Comparison of ENCODE assay signal across 2 cellular contexts in the genomic region with DNA sequence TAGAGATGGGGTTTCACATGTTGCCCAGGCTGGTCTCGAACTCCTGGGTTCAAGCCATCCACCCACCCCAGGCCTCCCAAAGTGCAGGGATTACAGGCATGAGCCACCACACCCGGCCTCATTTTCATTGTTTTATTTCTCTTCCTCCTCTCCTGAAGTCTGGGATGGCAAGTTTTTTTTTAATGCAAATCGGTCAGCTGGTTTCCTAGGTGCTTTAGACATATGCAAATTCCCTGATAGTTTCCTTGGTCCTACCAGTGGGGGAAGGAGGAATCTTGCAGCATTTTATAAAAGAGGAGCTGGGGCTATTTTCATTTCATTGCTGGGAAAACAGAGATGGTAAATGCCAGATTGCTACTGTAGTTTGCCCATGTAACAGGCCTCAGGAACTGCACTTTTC.
TF ChIP-seq lines count a peak whose summit lies in the region.

No MANE protein-coding gene starts in this region.

TF ChIP-seq in GM23338, 12 proteins besides CTCF, POLR2A, EP300 and RAD21 (continued from another document):
- TF ChIP-seq, protein P1, sequence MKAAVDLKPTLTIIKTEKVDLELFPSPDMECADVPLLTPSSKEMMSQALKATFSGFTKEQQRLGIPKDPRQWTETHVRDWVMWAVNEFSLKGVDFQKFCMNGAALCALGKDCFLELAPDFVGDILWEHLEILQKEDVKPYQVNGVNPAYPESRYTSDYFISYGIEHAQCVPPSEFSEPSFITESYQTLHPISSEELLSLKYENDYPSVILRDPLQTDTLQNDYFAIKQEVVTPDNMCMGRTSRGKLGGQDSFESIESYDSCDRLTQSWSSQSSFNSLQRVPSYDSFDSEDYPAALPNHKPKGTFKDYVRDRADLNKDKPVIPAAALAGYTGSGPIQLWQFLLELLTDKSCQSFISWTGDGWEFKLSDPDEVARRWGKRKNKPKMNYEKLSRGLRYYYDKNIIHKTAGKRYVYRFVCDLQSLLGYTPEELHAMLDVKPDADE (IDR thresholded peaks at IDR 0.05) = no peak
- TF ChIP-seq CREB1 (CRISPR knock-in tag; IDR thresholded peaks at IDR 0.05; ENCODE audit: low read depth) = no peak
- TF ChIP-seq ZNF114 (CRISPR knock-in tag; IDR thresholded peaks at IDR 0.05) = no peak
- TF ChIP-seq, protein P2, sequence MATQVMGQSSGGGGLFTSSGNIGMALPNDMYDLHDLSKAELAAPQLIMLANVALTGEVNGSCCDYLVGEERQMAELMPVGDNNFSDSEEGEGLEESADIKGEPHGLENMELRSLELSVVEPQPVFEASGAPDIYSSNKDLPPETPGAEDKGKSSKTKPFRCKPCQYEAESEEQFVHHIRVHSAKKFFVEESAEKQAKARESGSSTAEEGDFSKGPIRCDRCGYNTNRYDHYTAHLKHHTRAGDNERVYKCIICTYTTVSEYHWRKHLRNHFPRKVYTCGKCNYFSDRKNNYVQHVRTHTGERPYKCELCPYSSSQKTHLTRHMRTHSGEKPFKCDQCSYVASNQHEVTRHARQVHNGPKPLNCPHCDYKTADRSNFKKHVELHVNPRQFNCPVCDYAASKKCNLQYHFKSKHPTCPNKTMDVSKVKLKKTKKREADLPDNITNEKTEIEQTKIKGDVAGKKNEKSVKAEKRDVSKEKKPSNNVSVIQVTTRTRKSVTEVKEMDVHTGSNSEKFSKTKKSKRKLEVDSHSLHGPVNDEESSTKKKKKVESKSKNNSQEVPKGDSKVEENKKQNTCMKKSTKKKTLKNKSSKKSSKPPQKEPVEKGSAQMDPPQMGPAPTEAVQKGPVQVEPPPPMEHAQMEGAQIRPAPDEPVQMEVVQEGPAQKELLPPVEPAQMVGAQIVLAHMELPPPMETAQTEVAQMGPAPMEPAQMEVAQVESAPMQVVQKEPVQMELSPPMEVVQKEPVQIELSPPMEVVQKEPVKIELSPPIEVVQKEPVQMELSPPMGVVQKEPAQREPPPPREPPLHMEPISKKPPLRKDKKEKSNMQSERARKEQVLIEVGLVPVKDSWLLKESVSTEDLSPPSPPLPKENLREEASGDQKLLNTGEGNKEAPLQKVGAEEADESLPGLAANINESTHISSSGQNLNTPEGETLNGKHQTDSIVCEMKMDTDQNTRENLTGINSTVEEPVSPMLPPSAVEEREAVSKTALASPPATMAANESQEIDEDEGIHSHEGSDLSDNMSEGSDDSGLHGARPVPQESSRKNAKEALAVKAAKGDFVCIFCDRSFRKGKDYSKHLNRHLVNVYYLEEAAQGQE (IDR thresholded peaks at IDR 0.05; ENCODE audit: unreplicated experiment) = no peak
- TF ChIP-seq STAT1 (IDR thresholded peaks at IDR 0.05; ENCODE audit: unreplicated experiment) = no peak
- TF ChIP-seq EZH2 (IDR thresholded peaks at IDR 0.05; ENCODE audit: low read depth, unreplicated experiment) = no peak
- no peak for TF ChIP-seq EZH2phosphoT487 (IDR thresholded peaks at IDR 0.05; ENCODE audit: unreplicated experiment)
- TF ChIP-seq, protein P3, sequence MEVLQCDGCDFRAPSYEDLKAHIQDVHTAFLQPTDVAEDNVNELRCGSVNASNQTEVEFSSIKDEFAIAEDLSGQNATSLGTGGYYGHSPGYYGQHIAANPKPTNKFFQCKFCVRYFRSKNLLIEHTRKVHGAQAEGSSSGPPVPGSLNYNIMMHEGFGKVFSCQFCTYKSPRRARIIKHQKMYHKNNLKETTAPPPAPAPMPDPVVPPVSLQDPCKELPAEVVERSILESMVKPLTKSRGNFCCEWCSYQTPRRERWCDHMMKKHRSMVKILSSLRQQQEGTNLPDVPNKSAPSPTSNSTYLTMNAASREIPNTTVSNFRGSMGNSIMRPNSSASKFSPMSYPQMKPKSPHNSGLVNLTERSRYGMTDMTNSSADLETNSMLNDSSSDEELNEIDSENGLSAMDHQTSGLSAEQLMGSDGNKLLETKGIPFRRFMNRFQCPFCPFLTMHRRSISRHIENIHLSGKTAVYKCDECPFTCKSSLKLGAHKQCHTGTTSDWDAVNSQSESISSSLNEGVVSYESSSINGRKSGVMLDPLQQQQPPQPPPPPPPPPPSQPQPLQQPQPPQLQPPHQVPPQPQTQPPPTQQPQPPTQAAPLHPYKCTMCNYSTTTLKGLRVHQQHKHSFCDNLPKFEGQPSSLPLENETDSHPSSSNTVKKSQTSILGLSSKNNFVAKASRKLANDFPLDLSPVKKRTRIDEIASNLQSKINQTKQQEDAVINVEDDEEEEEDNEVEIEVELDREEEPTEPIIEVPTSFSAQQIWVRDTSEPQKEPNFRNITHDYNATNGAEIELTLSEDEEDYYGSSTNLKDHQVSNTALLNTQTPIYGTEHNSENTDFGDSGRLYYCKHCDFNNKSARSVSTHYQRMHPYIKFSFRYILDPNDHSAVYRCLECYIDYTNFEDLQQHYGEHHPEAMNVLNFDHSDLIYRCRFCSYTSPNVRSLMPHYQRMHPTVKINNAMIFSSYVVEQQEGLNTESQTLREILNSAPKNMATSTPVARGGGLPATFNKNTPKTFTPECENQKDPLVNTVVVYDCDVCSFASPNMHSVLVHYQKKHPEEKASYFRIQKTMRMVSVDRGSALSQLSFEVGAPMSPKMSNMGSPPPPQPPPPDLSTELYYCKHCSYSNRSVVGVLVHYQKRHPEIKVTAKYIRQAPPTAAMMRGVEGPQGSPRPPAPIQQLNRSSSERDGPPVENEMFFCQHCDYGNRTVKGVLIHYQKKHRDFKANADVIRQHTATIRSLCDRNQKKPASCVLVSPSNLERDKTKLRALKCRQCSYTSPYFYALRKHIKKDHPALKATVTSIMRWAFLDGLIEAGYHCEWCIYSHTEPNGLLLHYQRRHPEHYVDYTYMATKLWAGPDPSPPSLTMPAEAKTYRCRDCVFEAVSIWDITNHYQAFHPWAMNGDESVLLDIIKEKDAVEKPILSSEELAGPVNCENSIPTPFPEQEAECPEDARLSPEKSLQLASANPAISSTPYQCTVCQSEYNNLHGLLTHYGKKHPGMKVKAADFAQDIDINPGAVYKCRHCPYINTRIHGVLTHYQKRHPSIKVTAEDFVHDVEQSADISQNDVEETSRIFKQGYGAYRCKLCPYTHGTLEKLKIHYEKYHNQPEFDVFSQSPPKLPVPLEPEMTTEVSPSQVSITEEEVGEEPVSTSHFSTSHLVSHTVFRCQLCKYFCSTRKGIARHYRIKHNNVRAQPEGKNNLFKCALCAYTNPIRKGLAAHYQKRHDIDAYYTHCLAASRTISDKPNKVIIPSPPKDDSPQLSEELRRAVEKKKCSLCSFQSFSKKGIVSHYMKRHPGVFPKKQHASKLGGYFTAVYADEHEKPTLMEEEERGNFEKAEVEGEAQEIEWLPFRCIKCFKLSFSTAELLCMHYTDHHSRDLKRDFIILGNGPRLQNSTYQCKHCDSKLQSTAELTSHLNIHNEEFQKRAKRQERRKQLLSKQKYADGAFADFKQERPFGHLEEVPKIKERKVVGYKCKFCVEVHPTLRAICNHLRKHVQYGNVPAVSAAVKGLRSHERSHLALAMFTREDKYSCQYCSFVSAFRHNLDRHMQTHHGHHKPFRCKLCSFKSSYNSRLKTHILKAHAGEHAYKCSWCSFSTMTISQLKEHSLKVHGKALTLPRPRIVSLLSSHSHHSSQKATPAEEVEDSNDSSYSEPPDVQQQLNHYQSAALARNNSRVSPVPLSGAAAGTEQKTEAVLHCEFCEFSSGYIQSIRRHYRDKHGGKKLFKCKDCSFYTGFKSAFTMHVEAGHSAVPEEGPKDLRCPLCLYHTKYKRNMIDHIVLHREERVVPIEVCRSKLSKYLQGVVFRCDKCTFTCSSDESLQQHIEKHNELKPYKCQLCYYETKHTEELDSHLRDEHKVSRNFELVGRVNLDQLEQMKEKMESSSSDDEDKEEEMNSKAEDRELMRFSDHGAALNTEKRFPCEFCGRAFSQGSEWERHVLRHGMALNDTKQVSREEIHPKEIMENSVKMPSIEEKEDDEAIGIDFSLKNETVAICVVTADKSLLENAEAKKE (CRISPR knock-in tag; IDR thresholded peaks at IDR 0.05) = no peak
- TF ChIP-seq JUNB (IDR thresholded peaks at IDR 0.05; ENCODE audit: unreplicated experiment) = no peak

TF ChIP-seq in H1, 55 proteins besides CTCF, POLR2A, EP300 and RAD21 (continued from another document):
- TF ChIP-seq TEAD4 (IDR thresholded peaks at IDR 0.05; ENCODE audit: low read depth, low read length) (no peak), EZH2 (IDR thresholded peaks at IDR 0.05; ENCODE audit: low read depth, low read length, severe bottlenecking) (no peak), BACH1 (IDR thresholded peaks at IDR 0.05; ENCODE audit: low read length) (no peak), SIRT6 (IDR thresholded peaks at IDR 0.05; ENCODE audit: low read length) (no peak), KDM1A (IDR thresholded peaks at IDR 0.05; ENCODE audit: borderline replicate concordance, low read length) (no peak), SUZ12 (IDR thresholded peaks at IDR 0.05; ENCODE audit: low read length) (no peak), KDM4A (IDR thresholded peaks at IDR 0.05; ENCODE audit: low read depth, low read length, severe bottlenecking) (no peak), PHF8 (conservative IDR thresholded peaks at IDR 0.05; ENCODE audit: low read depth, low read length) (no peak)
- TF ChIP-seq, protein P4, sequence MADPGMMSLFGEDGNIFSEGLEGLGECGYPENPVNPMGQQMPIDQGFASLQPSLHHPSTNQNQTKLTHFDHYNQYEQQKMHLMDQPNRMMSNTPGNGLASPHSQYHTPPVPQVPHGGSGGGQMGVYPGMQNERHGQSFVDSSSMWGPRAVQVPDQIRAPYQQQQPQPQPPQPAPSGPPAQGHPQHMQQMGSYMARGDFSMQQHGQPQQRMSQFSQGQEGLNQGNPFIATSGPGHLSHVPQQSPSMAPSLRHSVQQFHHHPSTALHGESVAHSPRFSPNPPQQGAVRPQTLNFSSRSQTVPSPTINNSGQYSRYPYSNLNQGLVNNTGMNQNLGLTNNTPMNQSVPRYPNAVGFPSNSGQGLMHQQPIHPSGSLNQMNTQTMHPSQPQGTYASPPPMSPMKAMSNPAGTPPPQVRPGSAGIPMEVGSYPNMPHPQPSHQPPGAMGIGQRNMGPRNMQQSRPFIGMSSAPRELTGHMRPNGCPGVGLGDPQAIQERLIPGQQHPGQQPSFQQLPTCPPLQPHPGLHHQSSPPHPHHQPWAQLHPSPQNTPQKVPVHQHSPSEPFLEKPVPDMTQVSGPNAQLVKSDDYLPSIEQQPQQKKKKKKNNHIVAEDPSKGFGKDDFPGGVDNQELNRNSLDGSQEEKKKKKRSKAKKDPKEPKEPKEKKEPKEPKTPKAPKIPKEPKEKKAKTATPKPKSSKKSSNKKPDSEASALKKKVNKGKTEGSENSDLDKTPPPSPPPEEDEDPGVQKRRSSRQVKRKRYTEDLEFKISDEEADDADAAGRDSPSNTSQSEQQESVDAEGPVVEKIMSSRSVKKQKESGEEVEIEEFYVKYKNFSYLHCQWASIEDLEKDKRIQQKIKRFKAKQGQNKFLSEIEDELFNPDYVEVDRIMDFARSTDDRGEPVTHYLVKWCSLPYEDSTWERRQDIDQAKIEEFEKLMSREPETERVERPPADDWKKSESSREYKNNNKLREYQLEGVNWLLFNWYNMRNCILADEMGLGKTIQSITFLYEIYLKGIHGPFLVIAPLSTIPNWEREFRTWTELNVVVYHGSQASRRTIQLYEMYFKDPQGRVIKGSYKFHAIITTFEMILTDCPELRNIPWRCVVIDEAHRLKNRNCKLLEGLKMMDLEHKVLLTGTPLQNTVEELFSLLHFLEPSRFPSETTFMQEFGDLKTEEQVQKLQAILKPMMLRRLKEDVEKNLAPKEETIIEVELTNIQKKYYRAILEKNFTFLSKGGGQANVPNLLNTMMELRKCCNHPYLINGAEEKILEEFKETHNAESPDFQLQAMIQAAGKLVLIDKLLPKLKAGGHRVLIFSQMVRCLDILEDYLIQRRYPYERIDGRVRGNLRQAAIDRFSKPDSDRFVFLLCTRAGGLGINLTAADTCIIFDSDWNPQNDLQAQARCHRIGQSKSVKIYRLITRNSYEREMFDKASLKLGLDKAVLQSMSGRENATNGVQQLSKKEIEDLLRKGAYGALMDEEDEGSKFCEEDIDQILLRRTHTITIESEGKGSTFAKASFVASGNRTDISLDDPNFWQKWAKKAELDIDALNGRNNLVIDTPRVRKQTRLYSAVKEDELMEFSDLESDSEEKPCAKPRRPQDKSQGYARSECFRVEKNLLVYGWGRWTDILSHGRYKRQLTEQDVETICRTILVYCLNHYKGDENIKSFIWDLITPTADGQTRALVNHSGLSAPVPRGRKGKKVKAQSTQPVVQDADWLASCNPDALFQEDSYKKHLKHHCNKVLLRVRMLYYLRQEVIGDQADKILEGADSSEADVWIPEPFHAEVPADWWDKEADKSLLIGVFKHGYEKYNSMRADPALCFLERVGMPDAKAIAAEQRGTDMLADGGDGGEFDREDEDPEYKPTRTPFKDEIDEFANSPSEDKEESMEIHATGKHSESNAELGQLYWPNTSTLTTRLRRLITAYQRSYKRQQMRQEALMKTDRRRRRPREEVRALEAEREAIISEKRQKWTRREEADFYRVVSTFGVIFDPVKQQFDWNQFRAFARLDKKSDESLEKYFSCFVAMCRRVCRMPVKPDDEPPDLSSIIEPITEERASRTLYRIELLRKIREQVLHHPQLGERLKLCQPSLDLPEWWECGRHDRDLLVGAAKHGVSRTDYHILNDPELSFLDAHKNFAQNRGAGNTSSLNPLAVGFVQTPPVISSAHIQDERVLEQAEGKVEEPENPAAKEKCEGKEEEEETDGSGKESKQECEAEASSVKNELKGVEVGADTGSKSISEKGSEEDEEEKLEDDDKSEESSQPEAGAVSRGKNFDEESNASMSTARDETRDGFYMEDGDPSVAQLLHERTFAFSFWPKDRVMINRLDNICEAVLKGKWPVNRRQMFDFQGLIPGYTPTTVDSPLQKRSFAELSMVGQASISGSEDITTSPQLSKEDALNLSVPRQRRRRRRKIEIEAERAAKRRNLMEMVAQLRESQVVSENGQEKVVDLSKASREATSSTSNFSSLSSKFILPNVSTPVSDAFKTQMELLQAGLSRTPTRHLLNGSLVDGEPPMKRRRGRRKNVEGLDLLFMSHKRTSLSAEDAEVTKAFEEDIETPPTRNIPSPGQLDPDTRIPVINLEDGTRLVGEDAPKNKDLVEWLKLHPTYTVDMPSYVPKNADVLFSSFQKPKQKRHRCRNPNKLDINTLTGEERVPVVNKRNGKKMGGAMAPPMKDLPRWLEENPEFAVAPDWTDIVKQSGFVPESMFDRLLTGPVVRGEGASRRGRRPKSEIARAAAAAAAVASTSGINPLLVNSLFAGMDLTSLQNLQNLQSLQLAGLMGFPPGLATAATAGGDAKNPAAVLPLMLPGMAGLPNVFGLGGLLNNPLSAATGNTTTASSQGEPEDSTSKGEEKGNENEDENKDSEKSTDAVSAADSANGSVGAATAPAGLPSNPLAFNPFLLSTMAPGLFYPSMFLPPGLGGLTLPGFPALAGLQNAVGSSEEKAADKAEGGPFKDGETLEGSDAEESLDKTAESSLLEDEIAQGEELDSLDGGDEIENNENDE (IDR thresholded peaks at IDR 0.05; ENCODE audit: insufficient replicate concordance, low read length) = no peak
- TF ChIP-seq, protein P5, sequence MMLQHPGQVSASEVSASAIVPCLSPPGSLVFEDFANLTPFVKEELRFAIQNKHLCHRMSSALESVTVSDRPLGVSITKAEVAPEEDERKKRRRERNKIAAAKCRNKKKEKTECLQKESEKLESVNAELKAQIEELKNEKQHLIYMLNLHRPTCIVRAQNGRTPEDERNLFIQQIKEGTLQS (IDR thresholded peaks at IDR 0.05; ENCODE audit: insufficient read depth, low read depth, low read length) = no peak
